Comparison of ENCODE assay signal across 15 cellular contexts in the genomic region with DNA sequence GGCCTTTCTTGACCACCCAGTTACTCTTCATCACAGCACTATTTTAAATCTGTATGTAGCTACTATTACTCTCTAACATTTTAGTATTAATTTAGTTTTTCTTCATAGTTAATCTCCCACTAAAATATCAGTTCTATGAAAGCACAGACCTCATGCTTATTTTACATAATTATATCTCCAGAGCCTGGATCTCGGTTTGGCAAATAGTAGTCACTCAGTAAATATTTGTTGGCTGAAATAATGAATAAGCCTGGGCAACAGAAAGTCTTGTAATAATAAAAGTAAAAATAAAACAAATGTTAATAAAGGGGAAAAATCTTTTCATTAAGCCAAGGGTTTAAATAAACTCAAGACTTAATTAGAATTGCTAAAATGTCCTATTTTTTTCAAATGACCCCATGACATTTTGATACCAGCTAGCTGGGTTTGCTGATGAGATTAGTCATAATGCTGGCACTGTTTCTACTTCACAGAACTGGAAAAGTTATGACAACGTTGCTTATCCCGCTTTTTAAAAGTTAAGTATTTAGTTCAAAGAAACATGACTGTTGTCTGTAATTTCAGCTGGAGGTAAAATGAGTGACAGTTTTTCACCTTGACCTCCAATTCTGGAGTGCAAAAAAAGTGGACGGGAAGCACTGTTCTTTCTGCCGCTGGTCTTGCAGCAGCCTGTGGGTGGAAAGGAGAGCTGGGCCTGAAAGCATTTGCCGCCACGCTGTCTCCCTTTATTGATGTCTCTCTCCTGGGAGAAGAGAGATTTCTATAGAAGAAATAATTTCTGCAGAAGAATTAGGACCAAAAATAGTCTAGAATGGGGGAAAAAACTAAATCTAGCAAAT.
DNase-seq lines count a peak whose midpoint lies in the region; ATAC-seq, FAIRE-seq and TF ChIP-seq lines count a peak whose summit lies in the region.
"Had no signal": no experiment of that assay in that cellular context is flagged by ENCODE, and none has a peak within 500 bp of the region (broad histone marks: within the 10 kb centered on the region; RNA-seq: fewer than 3 reads in every experiment).

No MANE protein-coding gene starts in this region.

- POLR2A ChIA-PET in Caco-2 (lab: Charles Lee): interaction anchor here (0.6 kb wide), 1 partner anchor 112 kb away, joined by 3 read pairs; no protein-coding TSS in a partner anchor

- no peaks in the 10 kb centered on the region for H3K36me3 Mint-ChIP-seq in Caco-2 (ENCODE audit: insufficient read depth, unreplicated experiment)
- no peaks in the 10 kb centered on the region for H3K36me3 Mint-ChIP-seq in brain
- no peaks in the 10 kb centered on the region for H3K36me3 Mint-ChIP-seq in progenitor cell of endocrine pancreas (ENCODE audit: insufficient read depth)
- no peaks in the 10 kb centered on the region for H3K36me3 Mint-ChIP-seq in activated CD4-positive, alpha-beta T cell treated with anti-CD3 and anti-CD28 coated beads, Interleukin-2, amount 10 ng/mL, durations not matched to agents 24 days and 14 days (ENCODE audit: low read depth)
- H3K36me3 Mint-ChIP-seq: activated naive CD4-positive, alpha-beta T cell treated with anti-CD3 and anti-CD28 coated beads, Interleukin-2, amount 10 ng/mL, durations not matched to agents 7 days and 5 days had no signal

- peak overlapping the region; percentile 38 for H3K4me3 Mint-ChIP-seq in Caco-2 (ENCODE audit: unreplicated experiment)
- H3K4me3 Mint-ChIP-seq in brain: peak overlapping the region in 1 of 5 experiments; percentile 49
- peak overlapping the region; percentile 62 for H3K4me3 Mint-ChIP-seq in progenitor cell of endocrine pancreas (ENCODE audit: low read depth)
- H3K4me3 Mint-ChIP-seq in activated CD4-positive, alpha-beta T cell treated with anti-CD3 and anti-CD28 coated beads, Interleukin-2, amount 10 ng/mL, durations not matched to agents 24 days and 14 days: no peak overlapping the region
- H3K4me3 Mint-ChIP-seq: activated B cell treated with CpG ODN at 0.5 μM for 24 hours; activated naive CD4-positive, alpha-beta T cell treated with anti-CD3 and anti-CD28 coated beads, Interleukin-2, amount 10 ng/mL, durations not matched to agents 7 days and 5 days had no signal

- TF ChIP-seq CTCF in Caco-2 (IDR thresholded peaks at IDR 0.05; ENCODE audit: insufficient read depth in 1 of 2, low read depth in 1 of 2, low read length in 1 of 2, severe bottlenecking in 1 of 2, unreplicated experiment in 1 of 2) (no peak), brain (conservative IDR thresholded peaks at IDR 0.05) (no peak), progenitor cell of endocrine pancreas (IDR thresholded peaks at IDR 0.05; ENCODE audit: unreplicated experiment) (no peak)

- H3K27ac Mint-ChIP-seq in Caco-2 (ENCODE audit: unreplicated experiment) (no peak overlapping the region), brain (peak overlapping the region in 3 of 5 experiments; percentile 64 to 72 (median 68)), progenitor cell of endocrine pancreas (peak overlapping the region; percentile 73)
- H3K27ac Mint-ChIP-seq in activated CD4-positive, alpha-beta T cell treated with anti-CD3 and anti-CD28 coated beads, Interleukin-2, amount 10 ng/mL, durations not matched to agents 24 days and 14 days: no peak overlapping the region
- H3K27ac Mint-ChIP-seq: activated B cell treated with CpG ODN at 0.5 μM for 24 hours; activated naive CD4-positive, alpha-beta T cell treated with anti-CD3 and anti-CD28 coated beads, Interleukin-2, amount 10 ng/mL, durations not matched to agents 7 days and 5 days had no signal

- intact Hi-C loops in Caco-2 (cut with micrococcal nuclease; ENCODE audit: unreplicated experiment): no loop called here
- intact Hi-C loops in activated CD4-positive, alpha-beta T cell treated with anti-CD3 and anti-CD28 coated beads, Interleukin-2, amount 10 ng/mL, durations not matched to agents 24 days and 14 days (cut with micrococcal nuclease): no loop called here

- no peaks in the 10 kb centered on the region for H3K9me3 ChIP-seq in Caco-2
- H3K9me3 ChIP-seq: ovary had no signal

- peaks cover 15% of the 10 kb centered on the region for H3K4me1 ChIP-seq in Caco-2

- no peaks in the 10 kb centered on the region for H3K36me3 ChIP-seq in Caco-2 (ENCODE audit: control insufficient read depth, insufficient read depth, low read length)
- H3K36me3 ChIP-seq: ovary had no signal

- no peaks in the 10 kb centered on the region for H3K27me3 Mint-ChIP-seq in Caco-2 (ENCODE audit: insufficient read depth, unreplicated experiment)
- H3K27me3 Mint-ChIP-seq in brain: no peaks in the 10 kb centered on the region
- no peaks in the 10 kb centered on the region for H3K27me3 Mint-ChIP-seq in progenitor cell of endocrine pancreas
- H3K27me3 Mint-ChIP-seq in activated CD4-positive, alpha-beta T cell treated with anti-CD3 and anti-CD28 coated beads, Interleukin-2, amount 10 ng/mL, durations not matched to agents 24 days and 14 days: peaks cover 13% of the 10 kb centered on the region

- CTCF ChIA-PET in Caco-2 (lab: Charles Lee): no interaction called here

- no TSS peak for BruUV-seq in Caco-2 (replicated peaks; lab: Mats Ljungman, UMichigan)

- ATAC-seq in GM19023 (IDR thresholded peaks at IDR 0.05; ENCODE audit: unreplicated experiment) (no peak), HG02884 (IDR thresholded peaks at IDR 0.05; ENCODE audit: unreplicated experiment) (no peak)

- peak; percentile 94 for FAIRE-seq in islet of Langerhans (lab: Jason Lieb, UNC)

- DNase-seq in Caco-2: no peak
- DNase-seq in progenitor cell of endocrine pancreas (ENCODE audit: low spot score, unreplicated experiment): no peak
- DNase-seq in cortex of kidney (lab: John Stamatoyannopoulos, UW): no peak
- no peak for DNase-seq in activated CD4-positive, alpha-beta T cell treated with anti-CD3 and anti-CD28 coated beads, Interleukin-2, amount 10 ng/mL, durations not matched to agents 24 days and 14 days
- DNase-seq: activated B cell treated with CpG ODN at 0.5 μM for 24 hours; activated naive CD4-positive, alpha-beta T cell treated with anti-CD3 and anti-CD28 coated beads, Interleukin-2, amount 10 ng/mL, durations not matched to agents 7 days and 5 days; central memory CD4-positive, alpha-beta T cell; NCI-H1092 treated with DMSO at 0.1 percent for 48 hours; NCI-H345; ovary; stimulated activated CD8-positive, alpha-beta memory T cell treated with anti-CD3 and anti-CD28 coated beads, Interleukin-4, amount 100 ng/mL, for 48 hours had no signal

- H3K4me3 ChIP-seq in Caco-2 (ENCODE audit: low read depth, low read length): no peak overlapping the region
- H3K4me3 ChIP-seq: ovary had no signal

- H3K9me3 Mint-ChIP-seq in Caco-2 (ENCODE audit: unreplicated experiment): no peaks in the 10 kb centered on the region
- peaks cover 0 to 4% (median 0%) of the 10 kb centered on the region in 5 experiments for H3K9me3 Mint-ChIP-seq in brain
- H3K9me3 Mint-ChIP-seq in progenitor cell of endocrine pancreas (ENCODE audit: low read depth): no peaks in the 10 kb centered on the region
- H3K9me3 Mint-ChIP-seq in activated CD4-positive, alpha-beta T cell treated with anti-CD3 and anti-CD28 coated beads, Interleukin-2, amount 10 ng/mL, durations not matched to agents 24 days and 14 days: no peaks in the 10 kb centered on the region
- H3K9me3 Mint-ChIP-seq: activated B cell treated with CpG ODN at 0.5 μM for 24 hours; activated naive CD4-positive, alpha-beta T cell treated with anti-CD3 and anti-CD28 coated beads, Interleukin-2, amount 10 ng/mL, durations not matched to agents 7 days and 5 days had no signal

- H3K27me3 ChIP-seq in Caco-2 (replicated peaks; ENCODE audit: control insufficient read depth, insufficient read depth, low read length): no peaks in the 10 kb centered on the region
- H3K27me3 ChIP-seq: ovary had no signal

- H3K4me1 Mint-ChIP-seq in Caco-2 (ENCODE audit: low read depth, unreplicated experiment): peaks cover 9% of the 10 kb centered on the region
- peaks cover 62% of the 10 kb centered on the region for H3K4me1 Mint-ChIP-seq in brain
- peaks cover 28% of the 10 kb centered on the region for H3K4me1 Mint-ChIP-seq in progenitor cell of endocrine pancreas (ENCODE audit: low read depth)
- H3K4me1 Mint-ChIP-seq in activated CD4-positive, alpha-beta T cell treated with anti-CD3 and anti-CD28 coated beads, Interleukin-2, amount 10 ng/mL, durations not matched to agents 24 days and 14 days: peaks cover 4% of the 10 kb centered on the region
- H3K4me1 Mint-ChIP-seq: activated B cell treated with CpG ODN at 0.5 μM for 24 hours had no signal

Comparison
In these comparisons a context has a peak if more than half of its experiments do, and no peak if none do; other contexts are left out.
1. H3K27ac Mint-ChIP-seq: peak in brain (3 of 5) and progenitor cell of endocrine pancreas (single experiment); none in Caco-2 (single experiment) and activated CD4-positive, alpha-beta T cell treated with anti-CD3 and anti-CD28 coated beads, Interleukin-2, amount 10 ng/mL, durations not matched to agents 24 days and 14 days (single experiment).